24 cellular contexts compared by ENCODE assay signal in genomic region chr17:36617773-36618172, GRCh38. TPM values are rescaled to one million over a fixed set of nuclear protein-coding genes. Genes with fewer than 3 reads are reported as not detected.
DNase-seq lines count a peak whose midpoint lies in the region; ATAC-seq, FAIRE-seq and TF ChIP-seq lines count a peak whose summit lies in the region.
"Had no signal": no experiment of that assay in that cellular context is flagged by ENCODE, and none has a peak within 500 bp of the region (broad histone marks: within the 10 kb centered on the region; RNA-seq: fewer than 3 reads in every experiment).

No MANE protein-coding gene starts in this region.

- H4K8ac ChIP-seq in H1 (ENCODE audit: extremely low read depth, insufficient read depth, low read length), result no peak overlapping the region
- H4K8ac ChIP-seq in neuronal stem cell (ENCODE audit: low read depth, low read length), result peak overlapping the region; percentile 74

- H3K4ac ChIP-seq in H1 (replicated peaks; ENCODE audit: insufficient read length, low read depth, low read length) (no peak overlapping the region), neuronal stem cell (ENCODE audit: low read length) (no peak overlapping the region)

- H2BK120ac ChIP-seq in H1 (replicated peaks; ENCODE audit: low read depth, low read length), result no peak overlapping the region
- no peak overlapping the region for H2BK120ac ChIP-seq in neuronal stem cell (ENCODE audit: low read depth, low read length)

- H2AFZ ChIP-seq in HepG2 (ENCODE audit: low read length) (no peak overlapping the region), H1 (ENCODE audit: low read length) (no peak overlapping the region), neuronal stem cell (ENCODE audit: low read length) (no peak overlapping the region)

- TF ChIP-seq RAD21 in HepG2 (CRISPR knock-in tag; IDR thresholded peaks at IDR 0.05), result no peak
- no peak for TF ChIP-seq RAD21 in H1 (IDR thresholded peaks at IDR 0.05 in 1 of 2, conservative IDR thresholded peaks at IDR 0.05 in 1 of 2; ENCODE audit: low read depth in 2 of 2, low read length in 2 of 2)

- 42% methylated on average over 4 of the region's 7 CpGs for WGBS in HepG2 (ENCODE audit: low lambda C conversion rate)
- 33% methylated on average over 7 of the region's 7 CpGs for WGBS in right lobe of liver (ENCODE audit: insufficient coverage, low coverage, low lambda C conversion rate, missing lambda C conversion rate)
- WGBS in H1 (ENCODE audit: extremely low coverage in 1 of 2, insufficient coverage in 1 of 2, insufficient read length in 1 of 2, insufficient replicate concordance in 2 of 2, low coverage in 1 of 2, low lambda C conversion rate in 2 of 2, missing lambda C conversion rate in 1 of 2), 2 experiments, result 93% methylated on average over 7 of the region's 7 CpGs; no CpG with 5 or more reads in 1 of the 2 experiments
- WGBS in neuronal stem cell (ENCODE audit: extremely low coverage in 2 of 2, insufficient read length in 2 of 2, insufficient replicate concordance in 1 of 2), 2 donors, result no CpG with 5 or more reads among the region's 7 CpGs

- H3K27me3 ChIP-seq in HepG2 (ENCODE audit: control insufficient read depth in 1 of 2, insufficient read depth in 2 of 2, low read length in 2 of 2), result no peaks in the 10 kb centered on the region
- H3K27me3 ChIP-seq in right lobe of liver, result no peaks in the 10 kb centered on the region
- H3K27me3 ChIP-seq in H1 (replicated peaks in 1 of 4; ENCODE audit: control insufficient read depth in 3 of 4, extremely low read depth in 1 of 4, insufficient read depth in 3 of 4, low read length in 3 of 4), result no peaks in the 10 kb centered on the region
- H3K27me3 ChIP-seq in neuronal stem cell (ENCODE audit: control insufficient read depth in 3 of 3, insufficient read depth in 3 of 3, low read depth in 1 of 3, low read length in 3 of 3), result peaks cover 0 to 8% (median 0%) of the 10 kb centered on the region in 3 experiments
- no peaks in the 10 kb centered on the region for H3K27me3 ChIP-seq in uterus
- H3K27me3 ChIP-seq: BE2C, BLaER1 had no signal

- H3K79me1 ChIP-seq in H1 (ENCODE audit: low read depth, low read length) (no peaks in the 10 kb centered on the region), neuronal stem cell (ENCODE audit: low read depth, low read length) (no peaks in the 10 kb centered on the region)

- POLR2A ChIA-PET in HepG2 (lab: Yijun Ruan, JAX) (interaction anchor here (1.4 kb wide), 1 partner anchor 16 kb away, joined by 4 read pairs; the partner anchor contains the start of gene MRM1), H1 (lab: Charles Lee; ENCODE audit: partially characterized antibody) (interaction anchor here (1.1 kb wide), 1 partner anchor 16 kb away, joined by 4 read pairs; the partner anchor contains the start of gene MRM1)

- CTCF ChIA-PET in HepG2 (lab: Yijun Ruan, JAX; ENCODE audit: low intra/inter-chr PET ratio, low total read pairs), result no interaction called here
- CTCF ChIA-PET in H1 (lab: Charles Lee; ENCODE audit: partially characterized antibody), result interaction anchor here (0.8 to 9.9 kb wide), 6 partner anchors 9 to 471 kb away, joined by 3 to 122 read pairs (median 4); partner anchors contain the start of gene MRM1

- no peak overlapping the region for H2BK5ac ChIP-seq in H1 (ENCODE audit: low read depth, low read length)
- H2BK5ac ChIP-seq in neuronal stem cell (ENCODE audit: low read length), result no peak overlapping the region

- no peak overlapping the region for H2BK20ac ChIP-seq in H1 (ENCODE audit: low read length)

- intact Hi-C loops in HepG2 (cut with micrococcal nuclease; ENCODE audit: unreplicated experiment) (no loop called here), right lobe of liver (cut with DNase I) (no loop called here), uterus (cut with DNase I; ENCODE audit: low total_unique reads) (no loop called here)

- DNase-seq in HepG2 (ENCODE audit: low spot score) (no peak), right lobe of liver (no peak), H1 (ENCODE audit: low read depth in 1 of 2, low spot score in 2 of 2) (no peak), neuronal stem cell (ENCODE audit: low spot score) (no peak), retina (peak; percentile 58), uterus (no peak)
- no peak for DNase-seq in activated naive CD4-positive, alpha-beta T cell (lab: John Stamatoyannopoulos, UW)
- DNase-seq: 8988T; ACHN; BE2C; C1 segment of cervical spinal cord; Calu3; CD4-positive, alpha-beta memory T cell; CD4-positive, CD25-positive, alpha-beta regulatory T cell; CD8-positive, alpha-beta memory T cell; COR-L47; DMS79 treated with DMSO at 0.1 percent for 48 hours; GF-D8 had no signal

- H3K9ac ChIP-seq in HepG2 (ENCODE audit: insufficient read depth, low read depth, low read length) (no peak overlapping the region), H1 (replicated peaks in 1 of 4; ENCODE audit: extremely low read depth in 1 of 4, low read depth in 3 of 4, low read length in 3 of 4) (no peak overlapping the region), neuronal stem cell (ENCODE audit: low read depth, low read length, poor library complexity) (no peak overlapping the region)
- H3K9ac ChIP-seq: BLaER1 had no signal

- no peak overlapping the region for H3K27ac ChIP-seq in HepG2 (ENCODE audit: extremely low read length, insufficient read depth, low read length)
- H3K27ac ChIP-seq in right lobe of liver, result no peak overlapping the region
- no peak overlapping the region for H3K27ac ChIP-seq in H1 (ENCODE audit: low read depth, low read length)
- no peak overlapping the region for H3K27ac ChIP-seq in neuronal stem cell (replicated peaks; ENCODE audit: low read length)
- H3K27ac ChIP-seq in uterus, result no peak overlapping the region
- H3K27ac ChIP-seq: BLaER1 had no signal

- H3K36me3 ChIP-seq in HepG2 (replicated peaks in 1 of 2; ENCODE audit: control insufficient read depth in 1 of 2, insufficient read depth in 2 of 2, low read length in 2 of 2), result no peaks in the 10 kb centered on the region
- no peaks in the 10 kb centered on the region for H3K36me3 ChIP-seq in right lobe of liver
- H3K36me3 ChIP-seq in H1 (ENCODE audit: control insufficient read depth in 2 of 4, insufficient read depth in 4 of 4, low read length in 3 of 4), result no peaks in the 10 kb centered on the region
- no peaks in the 10 kb centered on the region for H3K36me3 ChIP-seq in neuronal stem cell (replicated peaks in 1 of 2; ENCODE audit: control insufficient read depth in 2 of 2, insufficient read depth in 2 of 2, low read length in 2 of 2)
- H3K36me3 ChIP-seq in uterus, result no peaks in the 10 kb centered on the region
- H3K36me3 ChIP-seq: BE2C, BLaER1 had no signal

- no peak overlapping the region for H4K91ac ChIP-seq in H1 (replicated peaks; ENCODE audit: insufficient read length, low read length)
- no peak overlapping the region for H4K91ac ChIP-seq in neuronal stem cell (ENCODE audit: low read depth, low read length, poor library complexity)

- TF ChIP-seq POLR2A in HepG2 (IDR thresholded peaks at IDR 0.05; ENCODE audit: insufficient read depth in 1 of 2, low read depth in 2 of 2, low read length in 2 of 2) (no peak), right lobe of liver (IDR thresholded peaks at IDR 0.05) (no peak), H1 (IDR thresholded peaks at IDR 0.05; ENCODE audit: control extremely low read depth in 1 of 2, low read depth in 2 of 2, low read length in 2 of 2) (no peak), uterus (IDR thresholded peaks at IDR 0.05) (no peak)

- in situ Hi-C loops in HepG2 (cut with HindIII; ENCODE audit: extremely low pct_ligation_motif_present, low pct_unique_long_range_greater_than_20kb), result loop anchor here (25.0 kb wide), 1 partner anchor 620 kb away; no protein-coding TSS in a partner anchor

- H3K23ac ChIP-seq in H1 (ENCODE audit: insufficient read length) (no peak overlapping the region), neuronal stem cell (ENCODE audit: low read depth, low read length, poor library complexity) (peak overlapping the region; percentile 48)

- H3K9me3 ChIP-seq in HepG2 (ENCODE audit: low read length), result no peaks in the 10 kb centered on the region
- H3K9me3 ChIP-seq in right lobe of liver, result no peaks in the 10 kb centered on the region
- no peaks in the 10 kb centered on the region for H3K9me3 ChIP-seq in H1 (ENCODE audit: insufficient read depth in 2 of 2, low read depth in 1 of 2, low read length in 1 of 2)
- H3K9me3 ChIP-seq in neuronal stem cell (replicated peaks in 1 of 2; ENCODE audit: control insufficient read depth in 2 of 2, insufficient read depth in 1 of 2, low read depth in 1 of 2, low read length in 2 of 2), result no peaks in the 10 kb centered on the region
- H3K9me3 ChIP-seq in uterus, result no peaks in the 10 kb centered on the region
- H3K9me3 ChIP-seq: BE2C, BLaER1 had no signal

- H3K14ac ChIP-seq in H1 (ENCODE audit: insufficient read length) (no peak overlapping the region), neuronal stem cell (ENCODE audit: low read length) (no peak overlapping the region)

- H3K18ac ChIP-seq in H1 (ENCODE audit: extremely low read depth, low read length) (no peak overlapping the region), neuronal stem cell (ENCODE audit: low read length) (peak overlapping the region; percentile 67)

- H3K4me1 ChIP-seq in HepG2 (ENCODE audit: insufficient read depth, low read length), result no peaks in the 10 kb centered on the region
- H3K4me1 ChIP-seq in right lobe of liver, result no peaks in the 10 kb centered on the region
- H3K4me1 ChIP-seq in H1 (replicated peaks in 1 of 4; ENCODE audit: control insufficient read depth in 3 of 4, insufficient read depth in 4 of 4, low read length in 3 of 4), result peaks cover 9 to 19% (median 14%) of the 10 kb centered on the region in 4 experiments
- peaks cover 0 to 2% of the 10 kb centered on the region in 2 donors for H3K4me1 ChIP-seq in neuronal stem cell (ENCODE audit: control insufficient read depth in 2 of 2, insufficient read depth in 1 of 2, low read depth in 1 of 2, low read length in 2 of 2)
- no peaks in the 10 kb centered on the region for H3K4me1 ChIP-seq in uterus
- H3K4me1 ChIP-seq: BE2C had no signal

- H3K56ac ChIP-seq in H1 (replicated peaks; ENCODE audit: insufficient read length, low read depth, low read length), result no peak overlapping the region

- no peak overlapping the region for H2BK15ac ChIP-seq in H1 (ENCODE audit: low read length)
- H2BK15ac ChIP-seq in neuronal stem cell (ENCODE audit: low read length), result peak overlapping the region; percentile 39

- H2AK5ac ChIP-seq in H1 (ENCODE audit: low read depth, low read length), result peak overlapping the region; percentile 82; the same call in 1 of the 2 replicates
- H2AK5ac ChIP-seq in neuronal stem cell (ENCODE audit: low read depth, low read length), result no peak overlapping the region

- TF ChIP-seq EP300 in HepG2 (IDR thresholded peaks at IDR 0.05; ENCODE audit: low read depth in 2 of 2, low read length in 2 of 2) (no peak), HepG2 (CRISPR knock-in tag; IDR thresholded peaks at IDR 0.05; ENCODE audit: borderline replicate concordance) (no peak), H1 (IDR thresholded peaks at IDR 0.05; ENCODE audit: borderline replicate concordance in 1 of 2, low read depth in 2 of 2, low read length in 2 of 2) (no peak)

- H4K5ac ChIP-seq in H1 (ENCODE audit: insufficient read length, low read depth, low read length), result no peak overlapping the region

- ATAC-seq in HepG2 (no peak; the same call in 2 of the 3 replicates), right lobe of liver (no peak), GM18858 (IDR thresholded peaks at IDR 0.05; ENCODE audit: unreplicated experiment) (no peak)

- H3K23me2 ChIP-seq in H1 (ENCODE audit: low read depth, low read length), result no peaks in the 10 kb centered on the region

- H3K4me2 ChIP-seq in HepG2 (ENCODE audit: low read depth, low read length) (no peak overlapping the region), H1 (ENCODE audit: insufficient read depth in 1 of 2, low read depth in 2 of 2, low read length in 2 of 2) (no peak overlapping the region), neuronal stem cell (ENCODE audit: insufficient read depth, low read length, poor library complexity, severe bottlenecking) (no peak overlapping the region)
- H3K4me2 ChIP-seq: BLaER1 had no signal

- no TSS peak for BruUV-seq in HepG2 (replicated peaks; lab: Mats Ljungman, UMichigan)

- no peak for FAIRE-seq in HepG2 (lab: Jason Lieb, UNC)
- FAIRE-seq in H1 (lab: Jason Lieb, UNC), result no peak
- FAIRE-seq: A204.1, D721Med, G401.6, GM12891 had no signal

- H3K4me3 ChIP-seq in HepG2 (replicated peaks in 1 of 3; ENCODE audit: insufficient read depth in 1 of 3, low read depth in 2 of 3, low read length in 3 of 3) (no peak overlapping the region), right lobe of liver (no peak overlapping the region), H1 (ENCODE audit: extremely low read depth in 1 of 4, insufficient read depth in 2 of 4, low read depth in 3 of 4, low read length in 4 of 4) (no peak overlapping the region), neuronal stem cell (ENCODE audit: low read length in 2 of 2) (no peak overlapping the region), uterus (no peak overlapping the region)
- H3K4me3 ChIP-seq: BLaER1 had no signal

- TF ChIP-seq CTCF in HepG2 (CRISPR knock-in tag; IDR thresholded peaks at IDR 0.05), result no peak
- no peak for TF ChIP-seq CTCF in right lobe of liver (IDR thresholded peaks at IDR 0.05)
- no peak for TF ChIP-seq CTCF in H1 (IDR thresholded peaks at IDR 0.05; ENCODE audit: control extremely low read depth in 1 of 3, insufficient read depth in 1 of 3, low read depth in 1 of 3, low read length in 3 of 3)
- TF ChIP-seq CTCF in uterus (IDR thresholded peaks at IDR 0.05), result no peak

- no peaks in the 10 kb centered on the region for H4K20me1 ChIP-seq in HepG2 (ENCODE audit: insufficient read depth, low read length)
- H4K20me1 ChIP-seq in H1 (replicated peaks in 1 of 2; ENCODE audit: control insufficient read depth in 1 of 2, insufficient read depth in 2 of 2, low read length in 2 of 2), result peaks cover 1 to 2% of the 10 kb centered on the region in 2 experiments

- H3K79me2 ChIP-seq in HepG2 (ENCODE audit: insufficient read depth, low read length), result no peaks in the 10 kb centered on the region
- H3K79me2 ChIP-seq in H1 (ENCODE audit: control insufficient read depth in 1 of 2, insufficient read depth in 2 of 2, low read length in 2 of 2), result no peaks in the 10 kb centered on the region

- H2BK12ac ChIP-seq in H1 (ENCODE audit: low read depth, low read length), result no peak overlapping the region
- no peak overlapping the region for H2BK12ac ChIP-seq in neuronal stem cell (ENCODE audit: low read length)

RNA-seq across cellular contexts. Expression of gene MRM1, which starts 16.4 kb away (rescaled TPM):
- total RNA-seq in HepG2 (2016; rRNA removed; fragmentation: Illumina TruSeq; extraction: Trizol), result 10.7 and 11.3 TPM in 2 replicates
- 1.9 and 2.1 TPM in 2 replicates for total RNA-seq in HepG2 (2016; cell fraction: cytosol; rRNA removed; fragmentation: Illumina TruSeq; extraction: Trizol; ENCODE audit: low read depth)
- 10.1 and 11.0 TPM in 2 replicates for total RNA-seq in HepG2 (2016; cell fraction: insoluble cytoplasmic fraction; rRNA removed; fragmentation: Illumina TruSeq; extraction: Trizol)
- total RNA-seq in HepG2 (2016; cell fraction: membrane; rRNA removed; fragmentation: Illumina TruSeq; extraction: Trizol), result 2.9 and 3.5 TPM in 2 replicates
- total RNA-seq in HepG2 (2016; cell fraction: nucleus; rRNA removed; fragmentation: Illumina TruSeq; extraction: Trizol), result 5.8 and 7.3 TPM in 2 replicates
- polyA plus RNA-seq in HepG2 (2011; rRNA removed), result 4.1 and 4.9 TPM in 2 replicates
- 5.1 and 5.2 TPM in 2 replicates for polyA plus RNA-seq in HepG2 (2011; cell fraction: cytosol; rRNA removed)
- 8.3 and 10.1 TPM in 2 replicates for polyA plus RNA-seq in HepG2 (2011; cell fraction: nucleus; rRNA removed)
- 4.0 and 4.5 TPM in 2 replicates for polyA plus RNA-seq in HepG2 (2012)
- polyA plus RNA-seq in HepG2 (2016; cell fraction: cytosol; fragmentation: Illumina TruSeq; extraction: Trizol; ENCODE audit: low read depth), result 1.9 and 2.1 TPM in 2 replicates
- 10.5 and 11.3 TPM in 2 replicates for polyA plus RNA-seq in HepG2 (2016; cell fraction: insoluble cytoplasmic fraction; fragmentation: Illumina TruSeq; extraction: Trizol; ENCODE audit: low read depth)
- 2.6 and 3.6 TPM in 2 replicates for polyA plus RNA-seq in HepG2 (2016; cell fraction: membrane; fragmentation: Illumina TruSeq; extraction: Trizol; ENCODE audit: low read depth)
- 12.6 and 12.9 TPM in 2 replicates for polyA plus RNA-seq in HepG2 (2016; cell fraction: nucleus; fragmentation: Illumina TruSeq; extraction: Trizol; ENCODE audit: insufficient read depth, low read depth)
- polyA minus RNA-seq in HepG2 (2011; rRNA and poly(A)+ RNA removed; ENCODE audit: low replicate concordance), result 5.9 and 6.1 TPM in 2 replicates
- polyA minus RNA-seq in HepG2 (2011; cell fraction: cytosol; rRNA and poly(A)+ RNA removed), result 2.9 and 3.3 TPM in 2 replicates
- polyA minus RNA-seq in HepG2 (2011; cell fraction: nucleus; rRNA and poly(A)+ RNA removed), result 4.6 and 5.2 TPM in 2 replicates
- 1 to 10 TPM; 2.5 to 8.6 (median 6.0) TPM for total RNA-seq in right lobe of liver
- 11.2 and 11.7 TPM in 2 replicates for total RNA-seq in H1 (2021; fragmentation: NEBNext Ultra II Directional; extraction: Animal tissue kit (Norgen Biotek cat#: 25700))
- polyA plus RNA-seq in H1 (2011; rRNA removed), result 9.9 and 15.1 TPM in 2 replicates
- 12.8 TPM for polyA plus RNA-seq in H1 (2011; cell fraction: cytosol; rRNA removed)
- polyA plus RNA-seq in H1 (2011; cell fraction: nucleus; rRNA removed), result 16.9 TPM
- 6.4 to 10.6 TPM (median 9.8 TPM) in 4 replicates for polyA plus RNA-seq in H1 (2012, experiment 1 of 2)
- 7.2 TPM for polyA plus RNA-seq in H1 (2012, experiment 2 of 2)
- polyA plus RNA-seq in H1 (2013, experiment 1 of 2), result 5.2 TPM
- 4.4 TPM for polyA plus RNA-seq in H1 (2013, experiment 2 of 2)
- polyA minus RNA-seq in H1 (2011; rRNA and poly(A)+ RNA removed), result 2.0 and 3.7 TPM in 2 replicates
- polyA minus RNA-seq in H1 (2011; cell fraction: cytosol; rRNA and poly(A)+ RNA removed), result 7.6 TPM
- polyA minus RNA-seq in H1 (2011; cell fraction: nucleus; rRNA and poly(A)+ RNA removed), result 9.8 TPM
- 1.1 TPM for polyA plus RNA-seq in neuronal stem cell (2013, experiment 1 of 2)
- 0.97 TPM for polyA plus RNA-seq in neuronal stem cell (2013, experiment 2 of 2)
- 1 to 10 TPM in 3 of 4 donors, not detected in 1; 3.7 to 8.5 (median 4.6) TPM for total RNA-seq in uterus

RNA-seq across cellular contexts. Expression of gene DHRS11, which starts 26.1 kb away (rescaled TPM):
- total RNA-seq in HepG2 (2016; rRNA removed; fragmentation: Illumina TruSeq; extraction: Trizol) (19.6 and 28.4 TPM in 2 replicates), right lobe of liver (10 to 100 TPM in 3 of 6 experiments, 1 to 10 TPM in 3; 5.1 to 13.6 (median 9.3) TPM), uterus (10 to 100 TPM in 1 of 4 donors, 1 to 10 TPM in 3; 1.8 to 22.8 (median 6.2) TPM)
- total RNA-seq in HepG2 (2016; cell fraction: cytosol; rRNA removed; fragmentation: Illumina TruSeq; extraction: Trizol; ENCODE audit: low read depth), result 17.2 and 17.4 TPM in 2 replicates
- 15.5 and 27.2 TPM in 2 replicates for total RNA-seq in HepG2 (2016; cell fraction: insoluble cytoplasmic fraction; rRNA removed; fragmentation: Illumina TruSeq; extraction: Trizol)
- 21.2 and 25.8 TPM in 2 replicates for total RNA-seq in HepG2 (2016; cell fraction: membrane; rRNA removed; fragmentation: Illumina TruSeq; extraction: Trizol)
- total RNA-seq in HepG2 (2016; cell fraction: nucleus; rRNA removed; fragmentation: Illumina TruSeq; extraction: Trizol), result 17.9 and 22.6 TPM in 2 replicates
- polyA plus RNA-seq in HepG2 (2011; rRNA removed) (41.9 and 48.7 TPM in 2 replicates), H1 (2011; rRNA removed) (63.3 and 76.9 TPM in 2 replicates)
- polyA plus RNA-seq in HepG2 (2011; cell fraction: cytosol; rRNA removed), result 39.7 and 43.4 TPM in 2 replicates
- 55.0 and 64.7 TPM in 2 replicates for polyA plus RNA-seq in HepG2 (2011; cell fraction: nucleus; rRNA removed)
- 24.2 and 34.9 TPM in 2 replicates for polyA plus RNA-seq in HepG2 (2012)
- polyA plus RNA-seq in HepG2 (2016; cell fraction: cytosol; fragmentation: Illumina TruSeq; extraction: Trizol; ENCODE audit: low read depth), result 21.4 and 26.0 TPM in 2 replicates
- 28.1 and 32.5 TPM in 2 replicates for polyA plus RNA-seq in HepG2 (2016; cell fraction: insoluble cytoplasmic fraction; fragmentation: Illumina TruSeq; extraction: Trizol; ENCODE audit: low read depth)
- polyA plus RNA-seq in HepG2 (2016; cell fraction: membrane; fragmentation: Illumina TruSeq; extraction: Trizol; ENCODE audit: low read depth), result 25.5 and 31.7 TPM in 2 replicates
- 61.7 and 67.8 TPM in 2 replicates for polyA plus RNA-seq in HepG2 (2016; cell fraction: nucleus; fragmentation: Illumina TruSeq; extraction: Trizol; ENCODE audit: insufficient read depth, low read depth)
- 45.6 and 61.3 TPM in 2 replicates for polyA minus RNA-seq in HepG2 (2011; rRNA and poly(A)+ RNA removed; ENCODE audit: low replicate concordance)
- 19.2 and 21.1 TPM in 2 replicates for polyA minus RNA-seq in HepG2 (2011; cell fraction: cytosol; rRNA and poly(A)+ RNA removed)
- polyA minus RNA-seq in HepG2 (2011; cell fraction: nucleus; rRNA and poly(A)+ RNA removed), result 13.9 and 17.8 TPM in 2 replicates
- total RNA-seq in H1 (2021; fragmentation: NEBNext Ultra II Directional; extraction: Animal tissue kit (Norgen Biotek cat#: 25700)), result 25.1 and 29.5 TPM in 2 replicates
- polyA plus RNA-seq in H1 (2011; cell fraction: cytosol; rRNA removed), result 70.7 TPM
- polyA plus RNA-seq in H1 (2011; cell fraction: nucleus; rRNA removed), result 88.3 TPM
- 39.9 to 47.2 TPM (median 45.3 TPM) in 4 replicates for polyA plus RNA-seq in H1 (2012, experiment 1 of 2)
- polyA plus RNA-seq in H1 (2012, experiment 2 of 2), result 43.6 TPM
- polyA plus RNA-seq in H1 (2013, experiment 1 of 2), result 27.8 TPM
- 25.4 TPM for polyA plus RNA-seq in H1 (2013, experiment 2 of 2)
- polyA minus RNA-seq in H1 (2011; rRNA and poly(A)+ RNA removed), result 60.4 TPM in 2 replicates
- 28.9 TPM for polyA minus RNA-seq in H1 (2011; cell fraction: cytosol; rRNA and poly(A)+ RNA removed)
- polyA minus RNA-seq in H1 (2011; cell fraction: nucleus; rRNA and poly(A)+ RNA removed), result 26.5 TPM
- 15.1 TPM for polyA plus RNA-seq in neuronal stem cell (2013, experiment 1 of 2)
- 14.0 TPM for polyA plus RNA-seq in neuronal stem cell (2013, experiment 2 of 2)
